ENCODE assay signal across 29 cellular contexts in genomic region chr1:225760531-225760930, GRCh38.
"Had no signal": no experiment of that assay in that cellular context is flagged by ENCODE, and none has a peak within 500 bp of the region (broad histone marks: within the 10 kb centered on the region; RNA-seq: fewer than 3 reads in every experiment).

No MANE protein-coding gene starts in this region.

- H3K27ac ChIP-seq: left lung, lower lobe of right lung, pancreas, prostate gland, sigmoid colon, stomach, thoracic aorta, tibial artery, uterus had no signal

- H3K9me3 ChIP-seq: left lung, lower lobe of right lung, pancreas, prostate gland, sigmoid colon, stomach, thoracic aorta, tibial artery, uterus had no signal

- H3K27me3 ChIP-seq: left lung, pancreas, sigmoid colon, stomach, tibial artery, uterus had no signal

- H3K27ac Mint-ChIP-seq: natural killer cell; stimulated activated naive B cell treated with anti-CD40 and anti-IgM and Interleukin-4, amounts not matched to agents 10 μg/mL and 1 μg/mL and 100 μg/mL, for 72 hours; type B pancreatic cell had no signal

- H3K4me1 Mint-ChIP-seq: natural killer cell had no signal

- H3K27me3 Mint-ChIP-seq: naive B cell; stimulated activated naive B cell treated with anti-CD40 and anti-IgM and Interleukin-4, amounts not matched to agents 10 μg/mL and 1 μg/mL and 100 μg/mL, for 72 hours; type B pancreatic cell had no signal

- ATAC-seq: left colon; left lung; lower lobe of right lung; natural killer cell; pancreas; right cardiac atrium; stimulated activated naive B cell treated with anti-CD40 and anti-IgM and Interleukin-4, amounts not matched to agents 10 μg/mL and 1 μg/mL and 100 μg/mL, for 72 hours; stimulated activated naive CD8-positive, alpha-beta T cell treated with anti-CD3 and anti-CD28 coated beads, Interleukin-15, Interleukin-2, amounts not matched to agents 100 U/mL and 50 U/mL, for 24 hours had no signal

- H3K4me3 ChIP-seq: left lung, lower lobe of right lung, pancreas, prostate gland, sigmoid colon, stomach, thoracic aorta, tibial artery, uterus had no signal

- H3K36me3 ChIP-seq: left lung, lower lobe of right lung, pancreas, prostate gland, sigmoid colon, stomach, thoracic aorta, tibial artery, uterus had no signal

- H3K4me3 Mint-ChIP-seq: mesothelial cell of epicardium; naive B cell; natural killer cell; stimulated activated naive B cell treated with anti-CD40 and anti-IgM and Interleukin-4, amounts not matched to agents 10 μg/mL and 1 μg/mL and 100 μg/mL, for 72 hours; type B pancreatic cell had no signal

- FAIRE-seq: keratinocyte, pancreas, small intestine had no signal

- H3K9me3 Mint-ChIP-seq: mesothelial cell of epicardium; natural killer cell; stimulated activated naive B cell treated with anti-CD40 and anti-IgM and Interleukin-4, amounts not matched to agents 10 μg/mL and 1 μg/mL and 100 μg/mL, for 72 hours; type B pancreatic cell had no signal

- H3K36me3 Mint-ChIP-seq: mesothelial cell of epicardium; naive B cell; natural killer cell; stimulated activated naive B cell treated with anti-CD40 and anti-IgM and Interleukin-4, amounts not matched to agents 10 μg/mL and 1 μg/mL and 100 μg/mL, for 72 hours; type B pancreatic cell had no signal

- DNase-seq: hippocampal formation; left colon; left lung; lower lobe of right lung; mammary epithelial cell; mesenchymal stem cell; naive B cell; natural killer cell; nucleus accumbens; pancreas; posterior cingulate gyrus; retina; right cardiac atrium; sigmoid colon; small intestine; stimulated activated CD4-positive, alpha-beta T cell treated with anti-CD3 and anti-CD28 coated beads, Interleukin-12 subunit alpha, Interleukin-12 subunit beta, amount 100 ng/mL, for 4 hours; stimulated activated CD4-positive, alpha-beta T cell treated with anti-CD3 and anti-CD28 coated beads, Interleukin-15, amount 100 ng/mL, for 24 hours; stimulated activated CD4-positive, alpha-beta T cell treated with anti-CD3 and anti-CD28 coated beads, Interleukin-2, amount 100 ng/mL, for 24 hours; stimulated activated CD4-positive, alpha-beta T cell treated with anti-CD3 and anti-CD28 coated beads, Interleukin-4, amount 100 ng/mL, for 1 hour; stimulated activated naive B cell treated with anti-CD40 and anti-IgM and Interleukin-4, amounts not matched to agents 10 μg/mL and 1 μg/mL and 100 μg/mL, for 72 hours; stimulated activated naive CD8-positive, alpha-beta T cell treated with anti-CD3 and anti-CD28 coated beads, Interleukin-15, Interleukin-2, amounts not matched to agents 100 U/mL and 50 U/mL, for 24 hours; stomach; uterus had no signal
